27 cellular contexts compared by ENCODE assay signal in genomic region chr5:100722657-100723056, GRCh38.
"Had no signal": no experiment of that assay in that cellular context is flagged by ENCODE, and none has a peak within 500 bp of the region (broad histone marks: within the 10 kb centered on the region; RNA-seq: fewer than 3 reads in every experiment).

No MANE protein-coding gene starts in this region.

- ATAC-seq: effector memory CD8-positive, alpha-beta T cell; heart right ventricle; left colon; lower lobe of right lung; natural killer cell; right lobe of liver; stimulated activated naive CD8-positive, alpha-beta T cell treated with anti-CD3 and anti-CD28 coated beads, Interleukin-15, amount 100 ng/mL, for 72 hours had no signal

- H3K4me1 Mint-ChIP-seq: immature natural killer cell; natural killer cell; stimulated activated naive CD8-positive, alpha-beta T cell treated with anti-CD3 and anti-CD28 coated beads, Interleukin-15, amount 100 ng/mL, for 72 hours had no signal

- H3K36me3 Mint-ChIP-seq: immature natural killer cell, natural killer cell, type B pancreatic cell had no signal

- H2AFZ ChIP-seq: parathyroid adenoma had no signal

- H3K4me1 ChIP-seq: esophagus squamous epithelium, heart right ventricle, left ventricle myocardium inferior, lower lobe of right lung, parathyroid adenoma, right lobe of liver, suprapubic skin, thyroid gland had no signal

- H3K27ac Mint-ChIP-seq: effector memory CD8-positive, alpha-beta T cell; immature natural killer cell; natural killer cell; progenitor cell of endocrine pancreas; stimulated activated naive CD8-positive, alpha-beta T cell treated with anti-CD3 and anti-CD28 coated beads, Interleukin-15, amount 100 ng/mL, for 72 hours; type B pancreatic cell had no signal

- H3K4me3 Mint-ChIP-seq: effector memory CD8-positive, alpha-beta T cell; immature natural killer cell; natural killer cell; stimulated activated naive CD8-positive, alpha-beta T cell treated with anti-CD3 and anti-CD28 coated beads, Interleukin-15, amount 100 ng/mL, for 72 hours; type B pancreatic cell had no signal

- H3K27ac ChIP-seq: esophagus squamous epithelium, heart right ventricle, left ventricle myocardium inferior, lower lobe of right lung, parathyroid adenoma, right lobe of liver, suprapubic skin, thyroid gland had no signal

- H3K36me3 ChIP-seq: esophagus squamous epithelium, heart right ventricle, left ventricle myocardium inferior, lower lobe of right lung, right lobe of liver, suprapubic skin, thyroid gland had no signal

- H3K9me3 Mint-ChIP-seq: effector memory CD8-positive, alpha-beta T cell; immature natural killer cell; natural killer cell; stimulated activated naive CD8-positive, alpha-beta T cell treated with anti-CD3 and anti-CD28 coated beads, Interleukin-15, amount 100 ng/mL, for 72 hours; type B pancreatic cell had no signal

- H3K4me3 ChIP-seq: esophagus squamous epithelium, heart right ventricle, left ventricle myocardium inferior, lower lobe of right lung, right lobe of liver, suprapubic skin, thyroid gland had no signal

- H3K27me3 Mint-ChIP-seq: effector memory CD8-positive, alpha-beta T cell; stimulated activated naive CD8-positive, alpha-beta T cell treated with anti-CD3 and anti-CD28 coated beads, Interleukin-15, amount 100 ng/mL, for 72 hours; type B pancreatic cell had no signal

- DNase-seq: cortex of kidney; effector memory CD8-positive, alpha-beta T cell; erythroblast; esophagus squamous epithelium; foreskin melanocyte; glutamatergic neuron; heart right ventricle; hippocampal formation; immature natural killer cell; islet precursor cell; kidney glomerular epithelial cell; left colon; left ventricle myocardium inferior; lower lobe of right lung; natural killer cell; right lobe of liver; small intestine; stimulated activated CD4-positive, alpha-beta T cell treated with anti-CD3 and anti-CD28 coated beads, Interleukin-15, amount 100 ng/mL, for 24 hours; stimulated activated CD4-positive, alpha-beta T cell treated with anti-CD3 and anti-CD28 coated beads, Interleukin-4, amount 100 ng/mL, for 1 hour; stimulated activated CD8-positive, alpha-beta memory T cell treated with anti-CD3 and anti-CD28 coated beads, Interleukin-4, amount 100 ng/mL, for 48 hours; stimulated activated naive CD4-positive, alpha-beta T cell; stimulated activated naive CD8-positive, alpha-beta T cell treated with anti-CD3 and anti-CD28 coated beads, Interleukin-15, amount 100 ng/mL, for 72 hours; thyroid gland had no signal

- H3K27me3 ChIP-seq: esophagus squamous epithelium, heart right ventricle, right lobe of liver, suprapubic skin, thyroid gland had no signal

- H3K9ac ChIP-seq: parathyroid adenoma had no signal

- H3K9me3 ChIP-seq: esophagus squamous epithelium, heart right ventricle, left ventricle myocardium inferior, lower lobe of right lung, right lobe of liver, suprapubic skin, thyroid gland had no signal
